In genomic region chr19:589693-590395, GRCh38 we compare ENCODE assay signal across 7 cellular contexts. TPM values are rescaled to one million over a fixed set of nuclear protein-coding genes. Genes with fewer than 3 reads are reported as not detected.
DNase-seq lines count a peak whose midpoint lies in the region; ATAC-seq and TF ChIP-seq lines count a peak whose summit lies in the region.

Gene HCN2, plus strand, starts transcription at chr19:589881. Its CDS starts 65 bp downstream, at chr19:589946.

- no TSS peak for BruUV-seq in PC-3 (replicated peaks; lab: Mats Ljungman, UMichigan)

- ATAC-seq in PC-3 = no peak
- ATAC-seq in HG03175 (IDR thresholded peaks at IDR 0.05; ENCODE audit: unreplicated experiment) = no peak
- no peak for ATAC-seq in GM18861 (IDR thresholded peaks at IDR 0.05; ENCODE audit: unreplicated experiment)

- H3K27ac ChIP-seq in PC-3 (ENCODE audit: low read length) (no peak within 1 kb of the TSS), parathyroid adenoma (peak within 1 kb of the TSS; percentile 80)

- H2AFZ ChIP-seq in PC-3 (ENCODE audit: low read length) = no peak within 1 kb of the TSS
- peak within 1 kb of the TSS; percentile 89 for H2AFZ ChIP-seq in parathyroid adenoma

- TF ChIP-seq CTCF in PC-3 (conservative IDR thresholded peaks at IDR 0.05; ENCODE audit: low read depth, low read length) (no peak), parathyroid adenoma (IDR thresholded peaks at IDR 0.05) (no peak)

- intact Hi-C loops in PC-3 (cut with micrococcal nuclease) = loop anchor here (5.0 kb wide), 1 partner anchor 142 kb away; no protein-coding TSS in a partner anchor

- H4K20me1 ChIP-seq in PC-3 (ENCODE audit: low read length) = no peaks in the 10 kb centered on the region

- POLR2A ChIA-PET in PC-3 (lab: Charles Lee; ENCODE audit: unreplicated experiment) = no interaction called here

- H3K9me3 ChIP-seq in PC-3 (ENCODE audit: low read length) (no peaks in the 10 kb centered on the region), endocrine pancreas (ENCODE audit: control insufficient read depth, low read length) (no peaks in the 10 kb centered on the region), parathyroid adenoma (ENCODE audit: control insufficient read depth, low read length) (no peaks in the 10 kb centered on the region)

- H3F3A ChIP-seq in PC-3 (ENCODE audit: low read length, unreplicated experiment) = no peaks in the 10 kb centered on the region

- H3K27me3 ChIP-seq in PC-3 (ENCODE audit: low read length) = peaks cover 7% of the 10 kb centered on the region; the same call in 1 of the 2 replicates
- H3K27me3 ChIP-seq in endocrine pancreas (ENCODE audit: control insufficient read depth, insufficient read depth, low read length) = no peaks in the 10 kb centered on the region
- peaks cover 3% of the 10 kb centered on the region for H3K27me3 ChIP-seq in parathyroid adenoma (ENCODE audit: control insufficient read depth, insufficient read depth, low read length)

- H3K36me3 ChIP-seq in PC-3 (ENCODE audit: low read depth, low read length) (no peaks in the 10 kb centered on the region), endocrine pancreas (ENCODE audit: control insufficient read depth, insufficient read depth, low read length) (no peaks in the 10 kb centered on the region), parathyroid adenoma (ENCODE audit: control insufficient read depth, insufficient read depth, low read length) (no peaks in the 10 kb centered on the region)

- peaks cover 10% of the 10 kb centered on the region for H3K4me1 ChIP-seq in PC-3 (ENCODE audit: insufficient read depth, low read length)
- H3K4me1 ChIP-seq in endocrine pancreas (ENCODE audit: control insufficient read depth, insufficient read depth, low read length) = no peaks in the 10 kb centered on the region
- H3K4me1 ChIP-seq in parathyroid adenoma = peaks cover 11% of the 10 kb centered on the region

- H3K4me3 ChIP-seq in PC-3 (ENCODE audit: low read length) (no peak within 1 kb of the TSS), endocrine pancreas (ENCODE audit: control insufficient read depth, insufficient read depth, low read length) (no peak within 1 kb of the TSS), parathyroid adenoma (ENCODE audit: low read depth, low read length) (peak within 1 kb of the TSS; percentile 56)

- DNase-seq in D341Med (ENCODE audit: low spot score) (peak; percentile 84), PC-3 (no peak), NCI-H510A (lab: John Stamatoyannopoulos, UW) (no peak)

- peak within 1 kb of the TSS; percentile 74; the same call in 1 of the 2 replicates for H3K4me2 ChIP-seq in PC-3 (ENCODE audit: low read length)
- H3K4me2 ChIP-seq in parathyroid adenoma (ENCODE audit: low read length) = peak within 1 kb of the TSS; percentile 71

- H3K9ac ChIP-seq in PC-3 (ENCODE audit: low read length) (no peak within 1 kb of the TSS), endocrine pancreas (ENCODE audit: control insufficient read depth, insufficient read depth, low read length) (peak within 1 kb of the TSS; percentile 47), parathyroid adenoma (peak within 1 kb of the TSS; percentile 37)

- CTCF ChIA-PET in PC-3 (lab: Charles Lee) = no interaction called here

- H3K79me2 ChIP-seq in PC-3 (ENCODE audit: low read length) (no peaks in the 10 kb centered on the region), parathyroid adenoma (no peaks in the 10 kb centered on the region)

- no peaks in the 10 kb centered on the region for H3K9me2 ChIP-seq in PC-3 (replicated peaks; ENCODE audit: low read length)

RNA-seq across cellular contexts. Expression of gene HCN2, which starts in this region (rescaled TPM):
- 0.04 and 0.46 TPM in 2 replicates for total RNA-seq in PC-3 (2014; rRNA removed)
